ENCODE assay signal across 8 cellular contexts in the genomic region with DNA sequence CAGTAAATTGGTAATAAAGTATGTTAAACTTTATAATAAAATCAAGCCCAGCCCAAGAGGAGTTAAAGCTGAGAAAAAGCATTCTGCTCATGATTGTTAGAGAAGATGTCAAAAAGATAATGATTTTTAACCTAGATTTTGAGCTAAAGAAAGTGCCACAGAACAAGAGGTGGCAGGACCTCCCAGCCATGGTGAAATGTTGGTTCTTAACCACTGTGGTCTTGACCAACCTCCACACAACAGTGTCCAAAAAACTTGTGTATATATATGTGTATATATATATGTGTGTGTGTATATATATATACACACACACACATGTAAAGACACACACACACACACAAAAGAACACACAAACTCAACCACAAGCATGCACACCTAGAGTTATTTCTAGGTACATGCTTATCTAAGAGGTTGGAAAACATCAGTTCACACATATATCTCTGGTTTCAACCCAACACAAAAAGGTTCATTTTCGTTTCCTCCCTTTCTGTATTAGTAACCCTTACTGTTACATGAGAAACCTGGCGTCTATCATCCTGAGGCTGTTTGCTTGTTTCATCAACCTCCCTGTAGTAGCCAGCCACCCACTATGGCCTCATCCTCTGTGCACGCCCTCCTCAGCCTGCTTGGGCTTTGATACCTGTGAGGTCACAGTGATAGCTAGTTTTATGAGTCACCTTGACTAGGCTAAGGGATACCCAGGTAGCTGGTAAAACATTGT.
DNase-seq lines count a peak whose midpoint lies in the region; ATAC-seq and TF ChIP-seq lines count a peak whose summit lies in the region.

No MANE protein-coding gene starts in this region.

- no peaks in the 10 kb centered on the region for H3K27me3 Mint-ChIP-seq in activated CD8-positive, alpha-beta T cell treated with anti-CD3 and anti-CD28 coated beads for 36 hours

- H3K9me3 ChIP-seq in heart right ventricle = no peaks in the 10 kb centered on the region

- peaks cover 4% of the 10 kb centered on the region for H3K9me3 Mint-ChIP-seq in activated CD8-positive, alpha-beta T cell treated with anti-CD3 and anti-CD28 coated beads for 36 hours

- H3K27ac Mint-ChIP-seq in activated CD8-positive, alpha-beta T cell treated with anti-CD3 and anti-CD28 coated beads for 36 hours = peak overlapping the region; percentile 13

- no peaks in the 10 kb centered on the region for H3K4me1 ChIP-seq in heart right ventricle

- no peaks in the 10 kb centered on the region for H3K36me3 ChIP-seq in heart right ventricle

- no peak overlapping the region for H3K4me3 Mint-ChIP-seq in activated CD8-positive, alpha-beta T cell treated with anti-CD3 and anti-CD28 coated beads for 36 hours

- no peak for DNase-seq in activated CD4-positive, CD25-positive, alpha-beta regulatory T cell (lab: John Stamatoyannopoulos, UW)
- DNase-seq in activated CD8-positive, alpha-beta T cell treated with anti-CD3 and anti-CD28 coated beads for 36 hours = peak; percentile 75
- DNase-seq in stimulated activated CD4-positive, alpha-beta T cell treated with anti-CD3 and anti-CD28 coated beads, TNF-alpha, amount 100 ng/mL, for 48 hours (ENCODE audit: low read depth in 3 of 3) = peak; percentile 28 to 78 (median 66)
- DNase-seq in NCI-H1092 treated with DMSO at 0.1 percent for 48 hours (lab: John Stamatoyannopoulos, UW) = no peak
- no peak for DNase-seq in NCI-H1930 (lab: John Stamatoyannopoulos, UW)
- no peak for DNase-seq in heart right ventricle

- no peak overlapping the region for H3K27ac ChIP-seq in heart right ventricle

- no peak for TF ChIP-seq CTCF in activated CD8-positive, alpha-beta T cell treated with anti-CD3 and anti-CD28 coated beads for 36 hours (IDR thresholded peaks at IDR 0.05)
- TF ChIP-seq CTCF in heart right ventricle (IDR thresholded peaks at IDR 0.05) = no peak

- H3K4me1 Mint-ChIP-seq in activated CD8-positive, alpha-beta T cell treated with anti-CD3 and anti-CD28 coated beads for 36 hours (ENCODE audit: low read depth) = peaks cover 23% of the 10 kb centered on the region

- POLR2A ChIA-PET in activated CD8-positive, alpha-beta T cell treated with anti-CD3 and anti-CD28 coated beads for 36 hours (lab: Charles Lee) = no interaction called here

- no peak overlapping the region for H3K4me3 ChIP-seq in heart right ventricle

- CTCF ChIA-PET in activated CD8-positive, alpha-beta T cell treated with anti-CD3 and anti-CD28 coated beads for 36 hours (lab: Charles Lee) = interaction anchor here (1.1 kb wide), 1 partner anchor 633 kb away, joined by 3 read pairs; no protein-coding TSS in a partner anchor

- intact Hi-C loops in activated CD8-positive, alpha-beta T cell treated with anti-CD3 and anti-CD28 coated beads for 36 hours (cut with micrococcal nuclease) = no loop called here
- intact Hi-C loops in heart right ventricle (cut with DNase I) = no loop called here

- H3K27me3 ChIP-seq in heart right ventricle = no peaks in the 10 kb centered on the region

- WGBS in heart right ventricle, 2 donors = 91 to 93% methylated on average over 3 of the region's 3 CpGs

- no peaks in the 10 kb centered on the region for H3K36me3 Mint-ChIP-seq in activated CD8-positive, alpha-beta T cell treated with anti-CD3 and anti-CD28 coated beads for 36 hours (ENCODE audit: low read depth)

- peak; percentile 80 to 90 for ATAC-seq in activated CD4-positive, CD25-positive, alpha-beta regulatory T cell treated with anti-CD3 and anti-CD28 coated beads, Interleukin-2, amount 50 U/mL, for 24 hours
- ATAC-seq in HG02852 (IDR thresholded peaks at IDR 0.05; ENCODE audit: unreplicated experiment) = peak; percentile 97
- peak; percentile 97 for ATAC-seq in activated CD8-positive, alpha-beta T cell treated with anti-CD3 and anti-CD28 coated beads for 36 hours
- ATAC-seq in heart right ventricle = no peak

Comparison
In these comparisons a context has a peak if more than half of its experiments do, and no peak if none do; other contexts are left out.
1. ATAC-seq: peak in activated CD4-positive, CD25-positive, alpha-beta regulatory T cell treated with anti-CD3 and anti-CD28 coated beads, Interleukin-2, amount 50 U/mL, for 24 hours (2 of 2), HG02852 (single experiment) and activated CD8-positive, alpha-beta T cell treated with anti-CD3 and anti-CD28 coated beads for 36 hours (single experiment); none in heart right ventricle (0 of 8).
2. DNase-seq: peak in activated CD8-positive, alpha-beta T cell treated with anti-CD3 and anti-CD28 coated beads for 36 hours (single experiment) and stimulated activated CD4-positive, alpha-beta T cell treated with anti-CD3 and anti-CD28 coated beads, TNF-alpha, amount 100 ng/mL, for 48 hours (3 of 3); none in activated CD4-positive, CD25-positive, alpha-beta regulatory T cell (0 of 4), NCI-H1092 treated with DMSO at 0.1 percent for 48 hours (single experiment), NCI-H1930 (0 of 2) and heart right ventricle (0 of 2).